Comparison of ENCODE assay signal across 3 cellular contexts in genomic region chr9:72939581-72939980, GRCh38. TPM values are rescaled to one million over a fixed set of nuclear protein-coding genes. Genes with fewer than 3 reads are reported as not detected.
DNase-seq lines count a peak whose midpoint lies in the region; ATAC-seq, FAIRE-seq and TF ChIP-seq lines count a peak whose summit lies in the region.
"Not testable (repeated sequence)": the region's sequence is repeated elsewhere in the genome, so short reads cannot be mapped to it uniquely, and the experiment has no call there.
"Had no signal": no experiment of that assay in that cellular context is flagged by ENCODE, and none has a peak within 500 bp of the region (broad histone marks: within the 10 kb centered on the region; RNA-seq: fewer than 3 reads in every experiment).

No MANE protein-coding gene starts in this region.

- not testable (repeated sequence) for TF ChIP-seq CTCF in A549 (IDR thresholded peaks at IDR 0.05)

- TF ChIP-seq EP300 in A549 (IDR thresholded peaks at IDR 0.05) = not testable (repeated sequence)

- not testable (repeated sequence) for FAIRE-seq in A549 (lab: Jason Lieb, UNC)

- POLR2A ChIA-PET in A549 (lab: Yijun Ruan, JAX) = interaction anchor here (0.6 to 3.4 kb wide), 5 partner anchors 8 to 705 kb away, joined by 3 to 28 read pairs (median 6); no protein-coding TSS in a partner anchor

- WGBS in A549 (ENCODE audit: missing lambda C conversion rate) = 4% methylated on average over 6 of the region's 6 CpGs

- H3K4me3 ChIP-seq in A549 = peak overlapping the region; percentile 67

- peaks cover 68% of the 10 kb centered on the region for H3K4me1 ChIP-seq in A549

- peak overlapping the region; percentile 88 to 90 for H3K27ac ChIP-seq in A549

- ATAC-seq in A549 = not testable (repeated sequence)

- not testable (repeated sequence) for TF ChIP-seq POLR2A in A549 (IDR thresholded peaks at IDR 0.05; ENCODE audit: low read length)

- CTCF ChIA-PET in A549 (lab: Yijun Ruan, JAX) = interaction anchor here (0.6 to 7.8 kb wide), 6 partner anchors 8 to 176 kb away, joined by 3 to 52 read pairs (median 4); no protein-coding TSS in a partner anchor

- not testable (repeated sequence) for TF ChIP-seq RAD21 in A549 (conservative IDR thresholded peaks at IDR 0.05 in 1 of 2, IDR thresholded peaks at IDR 0.05 in 1 of 2)

- DNase-seq in A549 (ENCODE audit: low read depth in 1 of 2, low spot score in 1 of 2) = peak in 1 of 2 experiments; percentile 18

- peak overlapping the region; percentile 94 for H3K4me2 ChIP-seq in A549

- H3K9me3 ChIP-seq in A549 = not testable (repeated sequence)

TF ChIP-seq in A549, 52 proteins besides CTCF, POLR2A, EP300 and RAD21:
- TF ChIP-seq RARB (CRISPR knock-in tag; IDR thresholded peaks at IDR 0.05) = peak; percentile 84; the same call in 1 of the 2 replicates
- TF ChIP-seq FOSB (CRISPR knock-in tag; IDR thresholded peaks at IDR 0.05) = 0 out of 2 replicates have a peak, but pooled peaks have one; percentile 64
- 0 out of 2 replicates have a peak, but pooled peaks have one; percentile 26 for TF ChIP-seq TFCP2L1 (CRISPR knock-in tag; IDR thresholded peaks at IDR 0.05)
- peak; percentile 60; the same call in 1 of the 2 replicates for TF ChIP-seq HOXA7 (CRISPR knock-in tag; IDR thresholded peaks at IDR 0.05)

RNA-seq across cellular contexts. Expression of gene ALDH1A1, which starts 13.3 kb away (rescaled TPM):
- 6,119 and 8,617 TPM in 2 replicates for polyA plus RNA-seq in A549 (2011; rRNA removed)
- 2,623 and 3,095 TPM in 2 replicates for polyA plus RNA-seq in A549 (2012; cell fraction: cytosol; rRNA removed)
- polyA plus RNA-seq in A549 (2012; cell fraction: nucleus; rRNA removed) = 1,463 and 2,252 TPM in 2 replicates
- 9,362 to 9,987 TPM (median 9,373 TPM) in 3 replicates for polyA plus RNA-seq in A549 (2017; fragmentation: RNase III; extraction: RNeasy Plus Mini Kit Qiagen cat#74134 plus additional on column Dnase treatment)
- polyA minus RNA-seq in A549 (2011; rRNA and poly(A)+ RNA removed) = 2,553 and 2,631 TPM in 2 replicates
- polyA plus RNA-seq: CD4-positive, alpha-beta memory T cell; CD8-positive, alpha-beta memory T cell had no signal
